In genomic region chr10:96370575-96371157, GRCh38 we compare ENCODE assay signal across 8 cellular contexts. TPM values are rescaled to one million over a fixed set of nuclear protein-coding genes. Genes with fewer than 3 reads are reported as not detected.
A peak's percentile ranks its signal among the peaks of the same experiment; 100 is the strongest.
DNase-seq lines count a peak whose midpoint lies in the region; ATAC-seq, FAIRE-seq and TF ChIP-seq lines count a peak whose summit lies in the region.

No MANE protein-coding gene starts in this region.

- TF ChIP-seq POLR2A in thyroid gland (IDR thresholded peaks at IDR 0.05): no peak

- peaks cover 13% of the 10 kb centered on the region for H3K4me1 Mint-ChIP-seq in activated CD8-positive, alpha-beta memory T cell treated with anti-CD3 and anti-CD28 coated beads, Interleukin-2, amount 10 ng/mL, durations not matched to agents 7 days and 5 days
- H3K4me1 Mint-ChIP-seq in natural killer cell treated with Interleukin-12 subunit alpha and Interleukin-12 subunit beta and Interleukin-15 and Interleukin-18, amount 100 ng/mL, for 72 hours (ENCODE audit: low read depth in 2 of 2): peaks cover 10 to 13% of the 10 kb centered on the region in 2 donors

- peak; percentile 89 for FAIRE-seq in GM18507 (lab: Jason Lieb, UNC)

- CTCF ChIA-PET in activated CD8-positive, alpha-beta memory T cell treated with anti-CD3 and anti-CD28 coated beads, Interleukin-2, amount 10 ng/mL, durations not matched to agents 7 days and 5 days (lab: Charles Lee): interaction anchor here (0.7 to 2.0 kb wide), 18 partner anchors 8 to 583 kb away, joined by 3 to 9 read pairs (median 4); partner anchors contain the start of genes OPALIN and TLL2

- peaks cover 35% of the 10 kb centered on the region for H3K27me3 Mint-ChIP-seq in activated CD8-positive, alpha-beta memory T cell treated with anti-CD3 and anti-CD28 coated beads, Interleukin-2, amount 10 ng/mL, durations not matched to agents 7 days and 5 days
- peaks cover 10 to 20% of the 10 kb centered on the region in 2 donors for H3K27me3 Mint-ChIP-seq in natural killer cell treated with Interleukin-12 subunit alpha and Interleukin-12 subunit beta and Interleukin-15 and Interleukin-18, amount 100 ng/mL, for 72 hours

- TF ChIP-seq CTCF in AG09309 (IDR thresholded peaks at IDR 0.05; ENCODE audit: control insufficient read depth, insufficient read depth, low read depth, low read length, missing control alignments): peak; percentile 83
- TF ChIP-seq CTCF in epithelial cell of esophagus (IDR thresholded peaks at IDR 0.05; ENCODE audit: insufficient read depth, low read depth, low read length, missing control alignments): peak; percentile 75
- TF ChIP-seq CTCF in thyroid gland (IDR thresholded peaks at IDR 0.05): peak; percentile 51 to 91 (median 77)

- no peaks in the 10 kb centered on the region for H3K9me3 Mint-ChIP-seq in activated CD8-positive, alpha-beta memory T cell treated with anti-CD3 and anti-CD28 coated beads, Interleukin-2, amount 10 ng/mL, durations not matched to agents 7 days and 5 days (ENCODE audit: low read depth)
- H3K9me3 Mint-ChIP-seq in natural killer cell treated with Interleukin-12 subunit alpha and Interleukin-12 subunit beta and Interleukin-15 and Interleukin-18, amount 100 ng/mL, for 72 hours: no peaks in the 10 kb centered on the region

- no peaks in the 10 kb centered on the region for H3K36me3 ChIP-seq in thyroid gland

- no peaks in the 10 kb centered on the region for H3K36me3 Mint-ChIP-seq in activated CD8-positive, alpha-beta memory T cell treated with anti-CD3 and anti-CD28 coated beads, Interleukin-2, amount 10 ng/mL, durations not matched to agents 7 days and 5 days
- no peaks in the 10 kb centered on the region for H3K36me3 Mint-ChIP-seq in natural killer cell treated with Interleukin-12 subunit alpha and Interleukin-12 subunit beta and Interleukin-15 and Interleukin-18, amount 100 ng/mL, for 72 hours

- no peaks in the 10 kb centered on the region for H3K27me3 ChIP-seq in thyroid gland

- ATAC-seq in activated CD8-positive, alpha-beta memory T cell treated with anti-CD3 and anti-CD28 coated beads, Interleukin-2, amount 10 ng/mL, durations not matched to agents 7 days and 5 days: peak; percentile 52
- no peak for ATAC-seq in natural killer cell treated with Interleukin-12 subunit alpha and Interleukin-12 subunit beta and Interleukin-15 and Interleukin-18, amount 100 ng/mL, for 72 hours
- ATAC-seq in GM21619 (IDR thresholded peaks at IDR 0.05; ENCODE audit: unreplicated experiment): no peak

- H3K4me3 ChIP-seq in AG09309 (ENCODE audit: control insufficient read depth, low read depth, low read length) (no peak overlapping the region), epithelial cell of esophagus (ENCODE audit: low read length) (no peak overlapping the region), thyroid gland (replicated peaks in 1 of 3) (no peak overlapping the region)

- H3K4me3 Mint-ChIP-seq in activated CD8-positive, alpha-beta memory T cell treated with anti-CD3 and anti-CD28 coated beads, Interleukin-2, amount 10 ng/mL, durations not matched to agents 7 days and 5 days: no peak overlapping the region
- no peak overlapping the region for H3K4me3 Mint-ChIP-seq in natural killer cell treated with Interleukin-12 subunit alpha and Interleukin-12 subunit beta and Interleukin-15 and Interleukin-18, amount 100 ng/mL, for 72 hours

- H3K27ac ChIP-seq in thyroid gland: no peak overlapping the region

- DNase-seq in AG09309 (ENCODE audit: low read depth) (no peak), GM18507 (ENCODE audit: extremely low spot score, insufficient read length, low read depth) (no peak), NCI-H774 (lab: John Stamatoyannopoulos, UW) (peak; percentile 6), epithelial cell of esophagus (ENCODE audit: low read depth) (peak; percentile 45), thyroid gland (peak; percentile 42 to 51)
- peak; percentile 64 for DNase-seq in activated CD8-positive, alpha-beta memory T cell treated with anti-CD3 and anti-CD28 coated beads, Interleukin-2, amount 10 ng/mL, durations not matched to agents 7 days and 5 days
- peak; percentile 73 for DNase-seq in natural killer cell treated with Interleukin-12 subunit alpha and Interleukin-12 subunit beta and Interleukin-15 and Interleukin-18, amount 100 ng/mL, for 72 hours (ENCODE audit: low spot score)

- intact Hi-C loops in thyroid gland (cut with DNase I): loop anchor here (10.0 kb wide), 1 partner anchor 144 kb away; the partner anchor contains the start of gene TLL2

- no peaks in the 10 kb centered on the region for H3K9me3 ChIP-seq in thyroid gland

- 32 to 34% methylated on average over 16 of the region's 16 CpGs for WGBS in thyroid gland, 2 donors

- no peak overlapping the region for H3K27ac Mint-ChIP-seq in activated CD8-positive, alpha-beta memory T cell treated with anti-CD3 and anti-CD28 coated beads, Interleukin-2, amount 10 ng/mL, durations not matched to agents 7 days and 5 days
- H3K27ac Mint-ChIP-seq in natural killer cell treated with Interleukin-12 subunit alpha and Interleukin-12 subunit beta and Interleukin-15 and Interleukin-18, amount 100 ng/mL, for 72 hours: no peak overlapping the region

- H3K4me1 ChIP-seq in thyroid gland: peaks cover 0 to 5% of the 10 kb centered on the region in 2 donors

RNA-seq across cellular contexts. Expression of gene OPALIN, which starts 11.9 kb away (rescaled TPM):
- total RNA-seq in activated CD8-positive, alpha-beta memory T cell treated with anti-CD3 and anti-CD28 coated beads, Interleukin-2, amount 10 ng/mL, durations not matched to agents 7 days and 5 days: not detected
- not detected for total RNA-seq in natural killer cell treated with Interleukin-12 subunit alpha and Interleukin-12 subunit beta and Interleukin-15 and Interleukin-18, amount 100 ng/mL, for 72 hours
- total RNA-seq in thyroid gland: not detected

Comparison
In these comparisons a context has a peak if more than half of its experiments do, and no peak if none do; other contexts are left out.
1. DNase-seq: peak in NCI-H774 (single experiment), activated CD8-positive, alpha-beta memory T cell treated with anti-CD3 and anti-CD28 coated beads, Interleukin-2, amount 10 ng/mL, durations not matched to agents 7 days and 5 days (single experiment), epithelial cell of esophagus (single experiment), natural killer cell treated with Interleukin-12 subunit alpha and Interleukin-12 subunit beta and Interleukin-15 and Interleukin-18, amount 100 ng/mL, for 72 hours (single experiment) and thyroid gland (2 of 2); none in AG09309 (single experiment) and GM18507 (single experiment).
2. Peak in every context shown above with its lines, with median percentiles within 50 percentile points of each other: CTCF ChIP-seq.